Comparison of ENCODE assay signal across 13 cellular contexts in genomic region chr5:8949908-8950307, GRCh38.
DNase-seq lines count a peak whose midpoint lies in the region; ATAC-seq lines count a peak whose summit lies in the region.
"Had no signal": no experiment of that assay in that cellular context is flagged by ENCODE, and none has a peak within 500 bp of the region (broad histone marks: within the 10 kb centered on the region; RNA-seq: fewer than 3 reads in every experiment).

No MANE protein-coding gene starts in this region.

- peaks cover 0 to 22% of the 10 kb centered on the region in 2 donors for H3K27me3 Mint-ChIP-seq in stimulated activated naive B cell treated with anti-CD40 and anti-IgM and Interleukin-4, amounts not matched to agents 10 μg/mL and 1 μg/mL and 100 μg/mL, for 72 hours
- H3K27me3 Mint-ChIP-seq: activated T-cell treated with anti-CD3 and anti-CD28 coated beads, Interleukin-2, amount 50 U/mL, for 24 hours had no signal

- peak overlapping the region in 1 of 2 donors; percentile 31 for H3K4me3 Mint-ChIP-seq in stimulated activated naive B cell treated with anti-CD40 and anti-IgM and Interleukin-4, amounts not matched to agents 10 μg/mL and 1 μg/mL and 100 μg/mL, for 72 hours
- H3K4me3 Mint-ChIP-seq: activated T-cell treated with anti-CD3 and anti-CD28 coated beads, Interleukin-2, amount 50 U/mL, for 24 hours had no signal

- H3K36me3 Mint-ChIP-seq in stimulated activated naive B cell treated with anti-CD40 and anti-IgM and Interleukin-4, amounts not matched to agents 10 μg/mL and 1 μg/mL and 100 μg/mL, for 72 hours, result peaks cover 0 to 1% of the 10 kb centered on the region in 2 donors

- H3K27ac Mint-ChIP-seq in stimulated activated naive B cell treated with anti-CD40 and anti-IgM and Interleukin-4, amounts not matched to agents 10 μg/mL and 1 μg/mL and 100 μg/mL, for 72 hours, result no peak overlapping the region
- H3K27ac Mint-ChIP-seq: activated T-cell treated with anti-CD3 and anti-CD28 coated beads, Interleukin-2, amount 50 U/mL, for 24 hours had no signal

- peaks cover 4 to 7% of the 10 kb centered on the region in 2 donors for H3K9me3 Mint-ChIP-seq in stimulated activated naive B cell treated with anti-CD40 and anti-IgM and Interleukin-4, amounts not matched to agents 10 μg/mL and 1 μg/mL and 100 μg/mL, for 72 hours

- peaks cover 7 to 24% of the 10 kb centered on the region in 2 donors for H3K4me1 Mint-ChIP-seq in stimulated activated naive B cell treated with anti-CD40 and anti-IgM and Interleukin-4, amounts not matched to agents 10 μg/mL and 1 μg/mL and 100 μg/mL, for 72 hours

- DNase-seq in NOMO-1 treated with DMSO at 0.1 percent for 48 hours (lab: John Stamatoyannopoulos, UW; ENCODE audit: unreplicated experiment), result peak; percentile 12
- no peak for DNase-seq in NOMO-1 treated with dmso at 0.1 percent for 144 hours (lab: John Stamatoyannopoulos, UW; ENCODE audit: unreplicated experiment)
- peak; percentile 48 for DNase-seq in stimulated activated naive B cell treated with anti-CD40 and anti-IgM and Interleukin-4, amounts not matched to agents 10 μg/mL and 1 μg/mL and 100 μg/mL, for 72 hours
- DNase-seq in COLO829 (ENCODE audit: low spot score), result no peak
- DNase-seq in NCI-H1092 (lab: John Stamatoyannopoulos, UW), result no peak
- DNase-seq in 8988T, result no peak
- DNase-seq: activated T-cell treated with anti-CD3 and anti-CD28 coated beads, Interleukin-2, amount 50 U/mL, for 24 hours; EL; esophagus squamous epithelium; NCI-H1694; upper lobe of left lung had no signal

- ATAC-seq in HG02571 (IDR thresholded peaks at IDR 0.05; ENCODE audit: unreplicated experiment), result peak; percentile 72
- peak; percentile 96 for ATAC-seq in HG03342 (IDR thresholded peaks at IDR 0.05; ENCODE audit: unreplicated experiment)
- peak; percentile 98 to 99 for ATAC-seq in stimulated activated naive B cell treated with anti-CD40 and anti-IgM and Interleukin-4, amounts not matched to agents 10 μg/mL and 1 μg/mL and 100 μg/mL, for 72 hours (replicated peaks)

Comparison
In these comparisons a context has a peak if more than half of its experiments do, and no peak if none do; other contexts are left out.
1. DNase-seq: peak in NOMO-1 treated with DMSO at 0.1 percent for 48 hours (single experiment) and stimulated activated naive B cell treated with anti-CD40 and anti-IgM and Interleukin-4, amounts not matched to agents 10 μg/mL and 1 μg/mL and 100 μg/mL, for 72 hours (single experiment); none in NOMO-1 treated with dmso at 0.1 percent for 144 hours (single experiment), COLO829 (single experiment), NCI-H1092 (single experiment) and 8988T (single experiment).
2. Peak in every context shown above with its lines, with median percentiles within 50 percentile points of each other: ATAC-seq.